In the genomic region with DNA sequence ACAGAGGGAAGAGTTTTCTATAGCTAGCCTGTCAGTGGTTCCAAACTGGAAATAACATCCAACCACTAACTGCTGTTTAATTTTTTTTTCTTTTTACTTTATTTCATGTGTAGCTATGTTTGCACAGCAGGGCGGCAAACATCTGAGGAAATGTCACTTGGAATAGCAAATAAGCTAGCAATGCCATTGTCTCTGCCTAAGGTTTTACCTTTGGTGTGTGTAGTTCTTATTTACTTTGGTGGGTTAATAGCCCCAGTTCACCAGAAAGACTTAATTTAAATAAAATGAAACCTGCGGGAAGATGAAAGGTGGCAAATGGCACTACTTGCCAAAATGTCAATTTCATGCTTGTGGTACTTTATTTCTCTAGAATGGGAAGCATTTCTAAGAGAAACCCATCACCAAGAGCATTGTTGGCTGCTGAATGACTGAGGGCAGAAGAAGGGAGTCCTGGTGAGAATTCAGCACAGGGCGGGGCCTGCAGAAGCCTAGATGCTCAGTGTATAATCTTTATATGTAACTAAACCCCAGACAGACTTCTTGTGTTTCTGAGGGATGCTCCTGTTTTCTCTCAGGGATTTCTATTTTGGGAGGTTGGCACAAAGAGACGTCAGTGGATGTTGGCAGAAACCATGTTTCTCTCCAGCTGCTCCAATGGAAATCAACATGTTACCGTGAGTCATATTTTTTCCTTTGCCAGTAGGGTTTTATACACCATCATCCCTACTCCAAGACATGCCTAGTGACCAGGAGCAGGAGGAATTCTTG, we compare ENCODE assay signal across 26 cellular contexts.
DNase-seq lines count a peak whose midpoint lies in the region; ATAC-seq and TF ChIP-seq lines count a peak whose summit lies in the region.
"Had no signal": no experiment of that assay in that cellular context is flagged by ENCODE, and none has a peak within 500 bp of the region (broad histone marks: within the 10 kb centered on the region; RNA-seq: fewer than 3 reads in every experiment).

No MANE protein-coding gene starts in this region.

- H3K9me3 ChIP-seq in IMR-90 (ENCODE audit: control insufficient read depth, insufficient read depth, low read length) (no peaks in the 10 kb centered on the region), liver (ENCODE audit: control insufficient read depth in 4 of 4, low read length in 3 of 4) (no peaks in the 10 kb centered on the region), body of pancreas (no peaks in the 10 kb centered on the region), MM.1S (replicated peaks; ENCODE audit: insufficient read depth, low read length) (no peaks in the 10 kb centered on the region)
- H3K9me3 ChIP-seq: BE2C, colonic mucosa, neutrophil, SJCRH30 had no signal

- no peak overlapping the region for H3K56ac ChIP-seq in IMR-90 (ENCODE audit: extremely low read depth, insufficient read depth, low read length)

- H3K36me3 ChIP-seq in IMR-90 (ENCODE audit: control insufficient read depth, insufficient read depth, low read length) (no peaks in the 10 kb centered on the region), liver (ENCODE audit: control insufficient read depth in 4 of 4, insufficient read depth in 3 of 4, low read depth in 1 of 4, low read length in 3 of 4) (no peaks in the 10 kb centered on the region), body of pancreas (replicated peaks in 1 of 2; ENCODE audit: insufficient read depth in 1 of 2, low read depth in 2 of 2) (no peaks in the 10 kb centered on the region), MM.1S (replicated peaks; ENCODE audit: insufficient read depth, low read length) (no peaks in the 10 kb centered on the region)
- H3K36me3 ChIP-seq: BE2C, colonic mucosa, neutrophil, SJCRH30 had no signal

- H2BK20ac ChIP-seq in IMR-90 (ENCODE audit: low read depth, low read length): peak overlapping the region; percentile 47; the same call in 1 of the 2 replicates

- no peak overlapping the region for H2AFZ ChIP-seq in IMR-90 (replicated peaks; ENCODE audit: low read length, poor library complexity)
- no peak overlapping the region for H2AFZ ChIP-seq in MM.1S (ENCODE audit: low read length)

- no peaks in the 10 kb centered on the region for H3K79me1 ChIP-seq in IMR-90 (ENCODE audit: low read depth in 1 of 2, low read length in 2 of 2)

- POLR2A ChIA-PET in IMR-90 (lab: Charles Lee; ENCODE audit: unreplicated experiment): no interaction called here

- DNase-seq in IMR-90: no peak
- DNase-seq in cerebellum (ENCODE audit: low spot score): peak; percentile 37
- peak; percentile 45 for DNase-seq in stromal cell of bone marrow (ENCODE audit: low read depth)
- no peak for DNase-seq in progenitor cell of endocrine pancreas (ENCODE audit: low spot score, unreplicated experiment)
- no peak for DNase-seq in body of pancreas
- no peak for DNase-seq in MM.1S
- DNase-seq: activated CD4-positive, alpha-beta T cell treated with anti-CD3 and anti-CD28 coated beads for 1 hour; activated CD8-positive, alpha-beta memory T cell treated with anti-CD3 and anti-CD28 coated beads for 24 hours; activated T-cell treated with anti-CD3 and anti-CD28 coated beads, Interleukin-2, amount 50 U/mL, for 72 hours; BE2C; colonic mucosa; GOT3; NCI-H1436 treated with DMSO at 0.1 percent for 48 hours; NCI-H2171 treated with DMSO at 0.1 percent for 48 hours; NCI-H748 treated with DMSO at 0.1 percent for 48 hours; PC-3; right cardiac atrium; SJCRH30; stimulated activated naive CD4-positive, alpha-beta T cell had no signal

- no peak overlapping the region for H2AK5ac ChIP-seq in IMR-90 (ENCODE audit: low read depth, low read length)

- H3K14ac ChIP-seq in IMR-90 (replicated peaks; ENCODE audit: low read depth, low read length): no peak overlapping the region

- TF ChIP-seq POLR2A in IMR-90 (IDR thresholded peaks at IDR 0.05; ENCODE audit: low read depth, low read length): no peak
- no peak for TF ChIP-seq POLR2A in body of pancreas (IDR thresholded peaks at IDR 0.05)

- H4K5ac ChIP-seq in IMR-90 (ENCODE audit: low read depth, low read length): no peak overlapping the region

- no peak overlapping the region for H3K4me3 ChIP-seq in IMR-90 (ENCODE audit: insufficient read depth, low read depth, low read length)
- no peak overlapping the region for H3K4me3 ChIP-seq in liver (ENCODE audit: low read depth in 1 of 3, low read length in 3 of 3)
- H3K4me3 ChIP-seq in body of pancreas: no peak overlapping the region
- no peak overlapping the region for H3K4me3 ChIP-seq in MM.1S (ENCODE audit: low read length)
- H3K4me3 ChIP-seq: colonic mucosa, SJCRH30 had no signal

- H2BK5ac ChIP-seq in IMR-90 (ENCODE audit: low read depth, low read length, poor library complexity, severe bottlenecking): no peak overlapping the region

- H3K4ac ChIP-seq in IMR-90 (ENCODE audit: low read depth, low read length): 0 out of 2 replicates have a peak overlapping the region, but pooled peaks have one; percentile 15

- H3K4me1 ChIP-seq in IMR-90 (ENCODE audit: control insufficient read depth, insufficient read depth, low read length) (peaks cover 14% of the 10 kb centered on the region), liver (ENCODE audit: control insufficient read depth in 4 of 4, insufficient read depth in 4 of 4, low read length in 3 of 4) (no peaks in the 10 kb centered on the region), body of pancreas (no peaks in the 10 kb centered on the region), MM.1S (ENCODE audit: low read length) (no peaks in the 10 kb centered on the region)
- H3K4me1 ChIP-seq: BE2C, colonic mucosa, SJCRH30 had no signal

- no peak overlapping the region for H3K18ac ChIP-seq in IMR-90 (ENCODE audit: low read depth, low read length)

- H3F3A ChIP-seq in MM.1S (ENCODE audit: insufficient read depth, low read length): no peaks in the 10 kb centered on the region

- dilution Hi-C loops in IMR-90 (cut with HindIII; ENCODE audit: low sequenced_read_pairs, unreplicated experiment): no loop called here

- H3K9me2 ChIP-seq in MM.1S (replicated peaks; ENCODE audit: insufficient read depth, low read length): no peaks in the 10 kb centered on the region

- intact Hi-C loops in IMR-90 (cut with micrococcal nuclease) (loop anchor here (5.0 to 10.0 kb wide), 4 partner anchors 137 to 975 kb away; no protein-coding TSS in a partner anchor), body of pancreas (cut with DNase I) (no loop called here)

- no peak overlapping the region for H3K23ac ChIP-seq in IMR-90 (ENCODE audit: low read depth, low read length)

- CTCF ChIA-PET in IMR-90 (lab: Yijun Ruan, JAX): interaction anchor here (1.1 kb wide), 1 partner anchor 21 kb away, joined by 3 read pairs; no protein-coding TSS in a partner anchor

- no peaks in the 10 kb centered on the region for H3K79me2 ChIP-seq in MM.1S (ENCODE audit: low read length)

- no peaks in the 10 kb centered on the region for H3K9me1 ChIP-seq in IMR-90 (ENCODE audit: insufficient read depth, low read length)

- peaks cover 5% of the 10 kb centered on the region for H3K4me1 Mint-ChIP-seq in progenitor cell of endocrine pancreas (ENCODE audit: low read depth)
- H3K4me1 Mint-ChIP-seq: activated naive CD4-positive, alpha-beta T cell treated with anti-CD3 and anti-CD28 coated beads, Interleukin-2, amount 50 U/mL, for 24 hours had no signal

- no peaks in the 10 kb centered on the region for H3K27me3 Mint-ChIP-seq in progenitor cell of endocrine pancreas
- H3K27me3 Mint-ChIP-seq: activated naive CD4-positive, alpha-beta T cell treated with anti-CD3 and anti-CD28 coated beads, Interleukin-2, amount 50 U/mL, for 24 hours; type B pancreatic cell had no signal

- H2AK9ac ChIP-seq in IMR-90 (replicated peaks; ENCODE audit: low read depth, low read length, poor library complexity): no peak overlapping the region

- H3K36me3 Mint-ChIP-seq in progenitor cell of endocrine pancreas (ENCODE audit: insufficient read depth): peaks cover 3% of the 10 kb centered on the region
- H3K36me3 Mint-ChIP-seq: mesothelial cell of epicardium, type B pancreatic cell had no signal

- H3K9ac ChIP-seq in IMR-90 (ENCODE audit: low read depth, low read length) (no peak overlapping the region), liver (ENCODE audit: low read depth in 1 of 2, low read length in 2 of 2) (no peak overlapping the region), MM.1S (ENCODE audit: low read length) (no peak overlapping the region)

- H3K27ac Mint-ChIP-seq in progenitor cell of endocrine pancreas: no peak overlapping the region
- H3K27ac Mint-ChIP-seq: activated naive CD4-positive, alpha-beta T cell treated with anti-CD3 and anti-CD28 coated beads, Interleukin-2, amount 50 U/mL, for 24 hours; activated T-cell treated with anti-CD3 and anti-CD28 coated beads, Interleukin-2, amount 50 U/mL, for 72 hours; mesothelial cell of epicardium; T-helper 2 cell treated with Interferon-gamma antibody and Interleukin-4, amounts not matched to agents 5 μg/mL and 100 μg/mL, for 36 hours; type B pancreatic cell had no signal

- TF ChIP-seq RAD21 in IMR-90 (IDR thresholded peaks at IDR 0.05; ENCODE audit: low read length): no peak
- peak in 1 of 2 donors; percentile 11 for TF ChIP-seq RAD21 in liver (IDR thresholded peaks at IDR 0.05)

- H4K91ac ChIP-seq in IMR-90 (ENCODE audit: insufficient read depth, low read depth, low read length): no peak overlapping the region

- H3K4me3 Mint-ChIP-seq in progenitor cell of endocrine pancreas (ENCODE audit: low read depth): no peak overlapping the region
- H3K4me3 Mint-ChIP-seq: activated naive CD4-positive, alpha-beta T cell treated with anti-CD3 and anti-CD28 coated beads, Interleukin-2, amount 50 U/mL, for 24 hours; activated T-cell treated with anti-CD3 and anti-CD28 coated beads, Interleukin-2, amount 50 U/mL, for 72 hours; mesothelial cell of epicardium; T-helper 2 cell treated with Interferon-gamma antibody and Interleukin-4, amounts not matched to agents 5 μg/mL and 100 μg/mL, for 36 hours; type B pancreatic cell had no signal

- no TSS peak for BruUV-seq in IMR-90 (replicated peaks; lab: Mats Ljungman, UMichigan)

- in situ Hi-C loops in IMR-90 (cut with MboI; ENCODE audit: low sequenced_read_pairs): no loop called here

- H3K4me2 ChIP-seq in IMR-90 (ENCODE audit: low read depth, low read length) (no peak overlapping the region), MM.1S (ENCODE audit: low read depth, low read length) (no peak overlapping the region)

- TF ChIP-seq CTCF in IMR-90 (conservative IDR thresholded peaks at IDR 0.05; ENCODE audit: low read depth, low read length) (no peak), liver (IDR thresholded peaks at IDR 0.05; ENCODE audit: low read depth, low read length, missing input control) (no peak), progenitor cell of endocrine pancreas (IDR thresholded peaks at IDR 0.05; ENCODE audit: unreplicated experiment) (no peak), body of pancreas (IDR thresholded peaks at IDR 0.05) (no peak), MM.1S (IDR thresholded peaks at IDR 0.05; ENCODE audit: low read length) (no peak)

- H2BK15ac ChIP-seq in IMR-90 (ENCODE audit: low read depth, low read length): peak overlapping the region; percentile 52; the same call in 1 of the 3 replicates

- H3K27ac ChIP-seq in IMR-90 (ENCODE audit: insufficient read depth, low read length) (no peak overlapping the region), liver (ENCODE audit: low read depth in 1 of 2, low read length in 2 of 2) (no peak overlapping the region), body of pancreas (no peak overlapping the region), MM.1S (ENCODE audit: low read length) (no peak overlapping the region)
- H3K27ac ChIP-seq: colonic mucosa, neutrophil, SJCRH30 had no signal

- H2BK120ac ChIP-seq in IMR-90 (ENCODE audit: low read depth, low read length): 0 out of 2 replicates have a peak overlapping the region, but pooled peaks have one; percentile 6

- WGBS in IMR-90 (ENCODE audit: extremely low coverage in 2 of 2, insufficient read length in 1 of 2), 2 experiments: no CpG with 5 or more reads among the region's 5 CpGs
- WGBS in liver: 57% methylated on average over 5 of the region's 5 CpGs
- 55 to 60% methylated on average over 5 of the region's 5 CpGs for WGBS in body of pancreas, 2 donors

- ATAC-seq in IMR-90 (ENCODE audit: low read depth): no peak
- no peak for ATAC-seq in activated CD4-positive, CD25-positive, alpha-beta regulatory T cell treated with anti-CD3 and anti-CD28 coated beads, Interleukin-2, amount 50 U/mL, for 24 hours
- ATAC-seq in body of pancreas: no peak
- ATAC-seq: activated T-cell treated with anti-CD3 and anti-CD28 coated beads, Interleukin-2, amount 50 U/mL, for 72 hours; PC-3 had no signal

- H3K27me3 ChIP-seq in IMR-90 (ENCODE audit: control insufficient read depth, insufficient read depth, low read length) (no peaks in the 10 kb centered on the region), liver (ENCODE audit: control insufficient read depth in 4 of 4, insufficient read depth in 4 of 4, low read length in 3 of 4) (no peaks in the 10 kb centered on the region), body of pancreas (no peaks in the 10 kb centered on the region), MM.1S (replicated peaks; ENCODE audit: insufficient read depth, low read length) (no peaks in the 10 kb centered on the region)
- H3K27me3 ChIP-seq: BE2C, colonic mucosa, neutrophil, SJCRH30 had no signal

- H4K8ac ChIP-seq in IMR-90 (ENCODE audit: low read depth in 2 of 2, low read length in 2 of 2): no peak overlapping the region

- peaks cover 13% of the 10 kb centered on the region for H3K9me3 Mint-ChIP-seq in progenitor cell of endocrine pancreas (ENCODE audit: low read depth)
- H3K9me3 Mint-ChIP-seq: activated naive CD4-positive, alpha-beta T cell treated with anti-CD3 and anti-CD28 coated beads, Interleukin-2, amount 50 U/mL, for 24 hours; activated T-cell treated with anti-CD3 and anti-CD28 coated beads, Interleukin-2, amount 50 U/mL, for 72 hours; T-helper 2 cell treated with Interferon-gamma antibody and Interleukin-4, amounts not matched to agents 5 μg/mL and 100 μg/mL, for 36 hours; type B pancreatic cell had no signal

- H4K20me1 ChIP-seq in IMR-90 (ENCODE audit: insufficient read depth, low read length) (no peaks in the 10 kb centered on the region), MM.1S (ENCODE audit: insufficient read depth, low read length) (no peaks in the 10 kb centered on the region)

Comparison
In these comparisons a context has a peak if more than half of its experiments do, and no peak if none do; other contexts are left out.
1. DNase-seq: peak in cerebellum (single experiment) and stromal cell of bone marrow (single experiment); none in IMR-90 (single experiment), progenitor cell of endocrine pancreas (single experiment), body of pancreas (0 of 4) and MM.1S (single experiment).